In genomic region chr11:107221743-107222142, GRCh38 we compare ENCODE assay signal across 21 cellular contexts.
DNase-seq lines count a peak whose midpoint lies in the region; ATAC-seq, FAIRE-seq and TF ChIP-seq lines count a peak whose summit lies in the region.
"Had no signal": no experiment of that assay in that cellular context is flagged by ENCODE, and none has a peak within 500 bp of the region (broad histone marks: within the 10 kb centered on the region; RNA-seq: fewer than 3 reads in every experiment).

No MANE protein-coding gene starts in this region.

- TF ChIP-seq EP300 in HepG2 (IDR thresholded peaks at IDR 0.05; ENCODE audit: low read depth in 2 of 2, low read length in 2 of 2) (no peak), HepG2 (CRISPR knock-in tag; IDR thresholded peaks at IDR 0.05; ENCODE audit: borderline replicate concordance) (no peak)

- no peak for TF ChIP-seq RAD21 in HepG2 (CRISPR knock-in tag; IDR thresholded peaks at IDR 0.05)

- H3K4me1 ChIP-seq in HepG2 (ENCODE audit: insufficient read depth, low read length): no peaks in the 10 kb centered on the region
- H3K4me1 ChIP-seq in right lobe of liver: no peaks in the 10 kb centered on the region
- H3K4me1 ChIP-seq in left lung: no peaks in the 10 kb centered on the region
- H3K4me1 ChIP-seq in upper lobe of right lung: no peaks in the 10 kb centered on the region
- no peaks in the 10 kb centered on the region for H3K4me1 ChIP-seq in ascending aorta
- H3K4me1 ChIP-seq: BLaER1, Caco-2 had no signal

- FAIRE-seq in HepG2 (lab: Jason Lieb, UNC): no peak
- FAIRE-seq: A204.1, G401.6, GM12878, GM19239 had no signal

- no peak; the same call in 2 of the 3 replicates for ATAC-seq in HepG2
- ATAC-seq in right lobe of liver: no peak
- peak; percentile 93 for ATAC-seq in left lung
- ATAC-seq in upper lobe of right lung: peak; percentile 81
- ATAC-seq: CD8-positive, alpha-beta T cell; GM12878; GM23338; HCT116 had no signal

- TF ChIP-seq POLR2A in HepG2 (IDR thresholded peaks at IDR 0.05; ENCODE audit: insufficient read depth in 1 of 2, low read depth in 2 of 2, low read length in 2 of 2) (no peak), right lobe of liver (IDR thresholded peaks at IDR 0.05) (no peak)

- 17% methylated on average over 3 of the region's 3 CpGs for WGBS in HepG2 (ENCODE audit: low lambda C conversion rate)
- 75% methylated on average over 3 of the region's 3 CpGs for WGBS in right lobe of liver (ENCODE audit: insufficient coverage, low coverage, low lambda C conversion rate, missing lambda C conversion rate)

- H3K36me3 ChIP-seq in HepG2 (replicated peaks in 1 of 2; ENCODE audit: control insufficient read depth in 1 of 2, insufficient read depth in 2 of 2, low read length in 2 of 2): no peaks in the 10 kb centered on the region
- H3K36me3 ChIP-seq in right lobe of liver: no peaks in the 10 kb centered on the region
- H3K36me3 ChIP-seq in left lung: no peaks in the 10 kb centered on the region
- H3K36me3 ChIP-seq in upper lobe of right lung: no peaks in the 10 kb centered on the region
- H3K36me3 ChIP-seq in ascending aorta: no peaks in the 10 kb centered on the region
- H3K36me3 ChIP-seq: BLaER1 had no signal

- no peaks in the 10 kb centered on the region for H3K27me3 ChIP-seq in HepG2 (ENCODE audit: control insufficient read depth in 1 of 2, insufficient read depth in 2 of 2, low read length in 2 of 2)
- H3K27me3 ChIP-seq in right lobe of liver: no peaks in the 10 kb centered on the region
- H3K27me3 ChIP-seq in left lung: no peaks in the 10 kb centered on the region
- no peaks in the 10 kb centered on the region for H3K27me3 ChIP-seq in upper lobe of right lung
- H3K27me3 ChIP-seq in ascending aorta: no peaks in the 10 kb centered on the region
- H3K27me3 ChIP-seq: BLaER1 had no signal

- BruUV-seq in HepG2 (replicated peaks; lab: Mats Ljungman, UMichigan): no TSS peak

- no peak overlapping the region for H2AFZ ChIP-seq in HepG2 (ENCODE audit: low read length)
- H2AFZ ChIP-seq: GM23338 had no signal

- H3K27ac ChIP-seq in HepG2 (ENCODE audit: extremely low read length, insufficient read depth, low read length): no peak overlapping the region
- no peak overlapping the region for H3K27ac ChIP-seq in right lobe of liver
- H3K27ac ChIP-seq in left lung: no peak overlapping the region
- no peak overlapping the region for H3K27ac ChIP-seq in upper lobe of right lung
- no peak overlapping the region for H3K27ac ChIP-seq in ascending aorta
- H3K27ac ChIP-seq: 22Rv1, BLaER1, C4-2B had no signal

- intact Hi-C loops in HepG2 (cut with micrococcal nuclease; ENCODE audit: unreplicated experiment): no loop called here
- intact Hi-C loops in right lobe of liver (cut with DNase I): no loop called here
- intact Hi-C loops in left lung (cut with DNase I): no loop called here
- intact Hi-C loops in upper lobe of right lung (cut with DNase I): no loop called here
- intact Hi-C loops in ascending aorta (cut with DNase I): no loop called here

- POLR2A ChIA-PET in HepG2 (lab: Yijun Ruan, JAX): no interaction called here

- no peaks in the 10 kb centered on the region for H3K79me2 ChIP-seq in HepG2 (ENCODE audit: insufficient read depth, low read length)

- no peak overlapping the region for H3K4me3 ChIP-seq in HepG2 (replicated peaks in 1 of 3; ENCODE audit: insufficient read depth in 1 of 3, low read depth in 2 of 3, low read length in 3 of 3)
- no peak overlapping the region for H3K4me3 ChIP-seq in right lobe of liver
- no peak overlapping the region for H3K4me3 ChIP-seq in left lung
- H3K4me3 ChIP-seq in upper lobe of right lung: no peak overlapping the region
- H3K4me3 ChIP-seq in ascending aorta: no peak overlapping the region
- H3K4me3 ChIP-seq: BLaER1, GM12878, GM23338 had no signal

- no peak overlapping the region for H3K9ac ChIP-seq in HepG2 (ENCODE audit: insufficient read depth, low read depth, low read length)
- H3K9ac ChIP-seq: BLaER1 had no signal

- CTCF ChIA-PET in HepG2 (lab: Yijun Ruan, JAX; ENCODE audit: low intra/inter-chr PET ratio, low total read pairs): no interaction called here

- no peaks in the 10 kb centered on the region for H3K9me3 ChIP-seq in HepG2 (ENCODE audit: low read length)
- H3K9me3 ChIP-seq in right lobe of liver: no peaks in the 10 kb centered on the region
- no peaks in the 10 kb centered on the region for H3K9me3 ChIP-seq in left lung
- H3K9me3 ChIP-seq in upper lobe of right lung: no peaks in the 10 kb centered on the region
- no peaks in the 10 kb centered on the region for H3K9me3 ChIP-seq in ascending aorta
- H3K9me3 ChIP-seq: BLaER1, Caco-2 had no signal

- no peaks in the 10 kb centered on the region for H4K20me1 ChIP-seq in HepG2 (ENCODE audit: insufficient read depth, low read length)
- H4K20me1 ChIP-seq: BLaER1 had no signal

- DNase-seq in HepG2 (ENCODE audit: low spot score) (no peak), right lobe of liver (no peak), left lung (no peak), upper lobe of right lung (no peak), ascending aorta (ENCODE audit: low spot score in 2 of 2) (no peak), NCI-H526 (lab: John Stamatoyannopoulos, UW) (no peak)
- DNase-seq: Caco-2; CD4-positive, CD25-positive, alpha-beta regulatory T cell; CD8-positive, alpha-beta T cell; DMS153; DND-41; H9 had no signal

- no peak for TF ChIP-seq CTCF in HepG2 (CRISPR knock-in tag; IDR thresholded peaks at IDR 0.05)
- no peak for TF ChIP-seq CTCF in right lobe of liver (IDR thresholded peaks at IDR 0.05)
- TF ChIP-seq CTCF in left lung (IDR thresholded peaks at IDR 0.05): no peak
- TF ChIP-seq CTCF in upper lobe of right lung (IDR thresholded peaks at IDR 0.05): no peak
- TF ChIP-seq CTCF in ascending aorta (IDR thresholded peaks at IDR 0.05): no peak

- no peak overlapping the region for H3K4me2 ChIP-seq in HepG2 (ENCODE audit: low read depth, low read length)
- H3K4me2 ChIP-seq: BLaER1, GM23338 had no signal

- in situ Hi-C loops in HepG2 (cut with HindIII; ENCODE audit: extremely low pct_ligation_motif_present, low pct_unique_long_range_greater_than_20kb): no loop called here

TF ChIP-seq in HepG2, 621 proteins besides CTCF, POLR2A, EP300 and RAD21:
- TF ChIP-seq ZNF644 (CRISPR knock-in tag; IDR thresholded peaks at IDR 0.05; ENCODE audit: low read depth): no peak
- 0 out of 2 replicates have a peak, but pooled peaks have one; percentile 9 for TF ChIP-seq CEBPG (CRISPR knock-in tag; IDR thresholded peaks at IDR 0.05)
- no peak for TF ChIP-seq ZKSCAN8 (CRISPR knock-in tag; IDR thresholded peaks at IDR 0.05; ENCODE audit: borderline replicate concordance)
TF ChIP-seq in HepG2: peak in this region for 1.

Comparison
In these comparisons a context has a peak if more than half of its experiments do, and no peak if none do; other contexts are left out.
1. ATAC-seq: peak in left lung (single experiment) and upper lobe of right lung (single experiment); none in HepG2 (single experiment) and right lobe of liver (0 of 4).